In the genomic region with DNA sequence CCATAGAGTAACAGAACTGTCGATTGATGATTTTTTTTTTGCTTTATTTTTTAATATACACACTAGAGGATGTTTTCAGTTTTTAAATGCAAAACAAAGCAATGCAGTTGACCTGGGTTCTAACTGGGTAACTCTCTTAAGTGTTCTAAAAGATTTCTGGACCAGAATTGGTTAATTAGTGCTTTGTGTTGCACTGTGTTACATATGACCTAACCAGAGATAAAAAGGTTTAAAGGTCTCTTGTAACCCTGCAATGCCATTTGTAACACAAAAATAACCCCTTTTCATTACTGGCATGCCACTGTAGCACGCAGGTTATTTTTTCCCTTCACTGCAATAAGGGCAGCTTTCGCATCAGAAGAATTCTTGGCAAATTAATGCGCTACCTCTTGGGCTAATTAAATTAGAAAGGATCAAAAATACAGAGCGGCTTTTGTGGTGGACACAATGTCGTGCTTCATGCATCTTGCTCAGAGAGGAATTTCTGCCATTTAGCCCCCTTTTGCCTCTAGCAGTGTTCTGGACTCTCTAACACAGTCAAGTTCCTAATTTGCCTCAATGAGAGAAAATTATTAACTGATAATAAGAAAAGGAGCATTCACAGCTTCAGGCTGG, we compare ENCODE assay signal across 22 cellular contexts.
"Had no signal": no experiment of that assay in that cellular context is flagged by ENCODE, and none has a peak within 500 bp of the region (broad histone marks: within the 10 kb centered on the region; RNA-seq: fewer than 3 reads in every experiment).

No MANE protein-coding gene starts in this region.

- H3K36me3 Mint-ChIP-seq: activated naive CD4-positive, alpha-beta T cell treated with anti-CD3 and anti-CD28 coated beads, Interleukin-2, amount 50 U/mL, for 24 hours; naive thymus-derived CD4-positive, alpha-beta T cell had no signal

- H3K27me3 Mint-ChIP-seq: activated naive CD4-positive, alpha-beta T cell treated with anti-CD3 and anti-CD28 coated beads, Interleukin-2, amount 50 U/mL, for 24 hours had no signal

- H3K9me3 ChIP-seq: suprapubic skin, transverse colon, uterus had no signal

- H3K36me3 ChIP-seq: cardiac muscle cell, suprapubic skin, transverse colon, uterus had no signal

- H3K4me1 Mint-ChIP-seq: activated naive CD4-positive, alpha-beta T cell treated with anti-CD3 and anti-CD28 coated beads, Interleukin-2, amount 50 U/mL, for 24 hours had no signal

- DNase-seq: activated CD4-positive, alpha-beta T cell treated with anti-CD3 and anti-CD28 coated beads for 1 hour; activated effector memory CD4-positive, alpha-beta T cell treated with anti-CD3 and anti-CD28 coated beads, Interleukin-2, amount 50 U/mL, for 16 hours; activated T-cell treated with anti-CD3 and anti-CD28 coated beads, Interleukin-2, amount 50 U/mL, for 72 hours; dermis blood vessel endothelial cell; foreskin keratinocyte; kidney glomerular epithelial cell; mesenchymal stem cell; naive thymus-derived CD4-positive, alpha-beta T cell; posterior cingulate gyrus; right cardiac atrium; small intestine; stimulated activated CD4-positive, alpha-beta T cell treated with anti-CD3 and anti-CD28 coated beads, Interleukin-15, amount 100 ng/mL, for 24 hours; stimulated activated CD4-positive, alpha-beta T cell treated with anti-CD3 and anti-CD28 coated beads, Interleukin-2, amount 100 ng/mL, for 48 hours; T-helper 2 cell; transverse colon; uterus had no signal

- H3K9me3 Mint-ChIP-seq: activated naive CD4-positive, alpha-beta T cell treated with anti-CD3 and anti-CD28 coated beads, Interleukin-2, amount 50 U/mL, for 24 hours; activated T-cell treated with anti-CD3 and anti-CD28 coated beads, Interleukin-2, amount 50 U/mL, for 72 hours; stimulated activated naive CD8-positive, alpha-beta T cell treated with anti-CD3 and anti-CD28 coated beads, Interleukin-15, Interleukin-2, amounts not matched to agents 100 ng/mL and 50 ng/mL, for 24 hours had no signal

- H3K4me1 ChIP-seq: foreskin keratinocyte, transverse colon, uterus had no signal

- H3K4me3 Mint-ChIP-seq: activated naive CD4-positive, alpha-beta T cell treated with anti-CD3 and anti-CD28 coated beads, Interleukin-2, amount 50 U/mL, for 24 hours; activated T-cell treated with anti-CD3 and anti-CD28 coated beads, Interleukin-2, amount 50 U/mL, for 72 hours; naive thymus-derived CD4-positive, alpha-beta T cell; stimulated activated naive CD8-positive, alpha-beta T cell treated with anti-CD3 and anti-CD28 coated beads, Interleukin-15, Interleukin-2, amounts not matched to agents 100 ng/mL and 50 ng/mL, for 24 hours had no signal

- H3K27me3 ChIP-seq: cardiac muscle cell, suprapubic skin, transverse colon, uterus had no signal

- H3K27ac Mint-ChIP-seq: activated naive CD4-positive, alpha-beta T cell treated with anti-CD3 and anti-CD28 coated beads, Interleukin-2, amount 50 U/mL, for 24 hours; activated T-cell treated with anti-CD3 and anti-CD28 coated beads, Interleukin-2, amount 50 U/mL, for 72 hours; naive thymus-derived CD4-positive, alpha-beta T cell; stimulated activated naive CD8-positive, alpha-beta T cell treated with anti-CD3 and anti-CD28 coated beads, Interleukin-15, Interleukin-2, amounts not matched to agents 100 ng/mL and 50 ng/mL, for 24 hours had no signal

- H3K27ac ChIP-seq: cardiac muscle cell, epithelial cell of prostate, foreskin keratinocyte, suprapubic skin, transverse colon, uterus, VCaP had no signal

- H3K4me3 ChIP-seq: cardiac muscle cell, suprapubic skin, transverse colon, uterus had no signal
